ENCODE assay signal across 1 cellular context in genomic region chr17:67200727-67201301, GRCh38.
TF ChIP-seq lines count a peak whose summit lies in the region.

No MANE protein-coding gene starts in this region.

TF ChIP-seq in K562, 482 proteins besides CTCF, POLR2A, EP300 and RAD21 (continued from another document):
- TF ChIP-seq AFF4 (CRISPR knock-in tag; IDR thresholded peaks at IDR 0.05) (no peak), HMBOX1 (IDR thresholded peaks at IDR 0.05) (no peak), ZNF41 (CRISPR knock-in tag; conservative IDR thresholded peaks at IDR 0.05) (no peak), KLF6 (CRISPR knock-in tag; IDR thresholded peaks at IDR 0.05; ENCODE audit: borderline replicate concordance) (no peak), MAFG (tag; conservative IDR thresholded peaks at IDR 0.05) (0 out of 2 replicates have a peak, but pooled peaks have one; percentile 7), ESRRB (CRISPR knock-in tag; IDR thresholded peaks at IDR 0.05; ENCODE audit: borderline replicate concordance) (no peak), CREB1 (IDR thresholded peaks at IDR 0.05) (no peak), CREB1 (CRISPR knock-in tag; IDR thresholded peaks at IDR 0.05) (no peak), ZSCAN32 (CRISPR knock-in tag; IDR thresholded peaks at IDR 0.05) (no peak)
- TF ChIP-seq, protein P1, sequence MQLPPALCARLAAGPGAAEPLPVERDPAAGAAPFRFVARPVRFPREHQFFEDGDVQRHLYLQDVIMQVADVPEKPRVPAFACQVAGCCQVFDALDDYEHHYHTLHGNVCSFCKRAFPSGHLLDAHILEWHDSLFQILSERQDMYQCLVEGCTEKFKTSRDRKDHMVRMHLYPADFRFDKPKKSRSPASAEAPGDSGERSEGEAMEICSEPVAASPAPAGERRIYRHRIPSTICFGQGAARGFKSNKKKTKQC (CRISPR knock-in tag; IDR thresholded peaks at IDR 0.05): no peak
- TF ChIP-seq, protein P2, sequence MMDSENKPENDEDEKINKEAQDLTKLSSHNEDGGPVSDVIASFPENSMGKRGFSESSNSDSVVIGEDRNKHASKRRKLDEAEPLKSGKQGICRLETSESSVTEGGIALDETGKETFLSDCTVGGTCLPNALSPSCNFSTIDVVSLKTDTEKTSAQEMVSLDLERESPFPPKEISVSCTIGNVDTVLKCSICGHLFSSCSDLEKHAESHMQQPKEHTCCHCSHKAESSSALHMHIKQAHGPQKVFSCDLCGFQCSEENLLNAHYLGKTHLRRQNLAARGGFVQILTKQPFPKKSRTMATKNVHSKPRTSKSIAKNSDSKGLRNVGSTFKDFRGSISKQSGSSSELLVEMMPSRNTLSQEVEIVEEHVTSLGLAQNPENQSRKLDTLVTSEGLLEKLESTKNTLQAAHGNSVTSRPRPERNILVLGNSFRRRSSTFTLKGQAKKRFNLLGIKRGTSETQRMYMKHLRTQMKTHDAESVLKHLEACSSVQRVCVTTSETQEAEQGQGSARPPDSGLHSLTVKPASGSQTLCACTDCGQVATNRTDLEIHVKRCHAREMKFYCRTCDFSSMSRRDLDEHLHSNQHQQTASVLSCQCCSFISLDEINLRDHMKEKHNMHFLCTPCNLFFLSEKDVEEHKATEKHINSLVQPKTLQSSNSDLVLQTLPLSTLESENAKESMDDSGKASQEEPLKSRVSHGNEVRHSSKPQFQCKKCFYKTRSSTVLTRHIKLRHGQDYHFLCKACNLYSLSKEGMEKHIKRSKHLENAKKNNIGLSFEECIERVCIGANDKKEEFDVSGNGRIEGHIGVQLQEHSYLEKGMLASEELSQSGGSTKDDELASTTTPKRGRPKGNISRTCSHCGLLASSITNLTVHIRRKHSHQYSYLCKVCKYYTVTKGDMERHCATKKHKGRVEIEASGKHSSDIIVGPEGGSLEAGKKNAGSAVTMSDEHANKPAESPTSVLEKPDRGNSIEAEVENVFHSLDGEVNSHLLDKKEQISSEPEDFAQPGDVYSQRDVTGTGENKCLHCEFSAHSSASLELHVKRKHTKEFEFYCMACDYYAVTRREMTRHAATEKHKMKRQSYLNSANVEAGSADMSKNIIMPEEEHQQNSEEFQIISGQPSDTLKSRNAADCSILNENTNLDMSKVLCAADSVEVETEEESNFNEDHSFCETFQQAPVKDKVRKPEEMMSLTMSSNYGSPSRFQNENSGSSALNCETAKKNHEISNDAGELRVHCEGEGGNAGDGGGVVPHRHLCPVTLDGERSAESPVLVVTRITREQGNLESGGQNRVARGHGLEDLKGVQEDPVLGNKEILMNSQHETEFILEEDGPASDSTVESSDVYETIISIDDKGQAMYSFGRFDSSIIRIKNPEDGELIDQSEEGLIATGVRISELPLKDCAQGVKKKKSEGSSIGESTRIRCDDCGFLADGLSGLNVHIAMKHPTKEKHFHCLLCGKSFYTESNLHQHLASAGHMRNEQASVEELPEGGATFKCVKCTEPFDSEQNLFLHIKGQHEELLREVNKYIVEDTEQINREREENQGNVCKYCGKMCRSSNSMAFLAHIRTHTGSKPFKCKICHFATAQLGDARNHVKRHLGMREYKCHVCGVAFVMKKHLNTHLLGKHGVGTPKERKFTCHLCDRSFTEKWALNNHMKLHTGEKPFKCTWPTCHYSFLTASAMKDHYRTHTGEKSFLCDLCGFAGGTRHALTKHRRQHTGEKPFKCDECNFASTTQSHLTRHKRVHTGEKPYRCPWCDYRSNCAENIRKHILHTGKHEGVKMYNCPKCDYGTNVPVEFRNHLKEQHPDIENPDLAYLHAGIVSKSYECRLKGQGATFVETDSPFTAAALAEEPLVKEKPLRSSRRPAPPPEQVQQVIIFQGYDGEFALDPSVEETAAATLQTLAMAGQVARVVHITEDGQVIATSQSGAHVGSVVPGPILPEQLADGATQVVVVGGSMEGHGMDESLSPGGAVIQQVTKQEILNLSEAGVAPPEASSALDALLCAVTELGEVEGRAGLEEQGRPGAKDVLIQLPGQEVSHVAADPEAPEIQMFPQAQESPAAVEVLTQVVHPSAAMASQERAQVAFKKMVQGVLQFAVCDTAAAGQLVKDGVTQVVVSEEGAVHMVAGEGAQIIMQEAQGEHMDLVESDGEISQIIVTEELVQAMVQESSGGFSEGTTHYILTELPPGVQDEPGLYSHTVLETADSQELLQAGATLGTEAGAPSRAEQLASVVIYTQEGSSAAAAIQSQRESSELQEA (IDR thresholded peaks at IDR 0.05; ENCODE audit: low read depth): no peak
